In the genomic region with DNA sequence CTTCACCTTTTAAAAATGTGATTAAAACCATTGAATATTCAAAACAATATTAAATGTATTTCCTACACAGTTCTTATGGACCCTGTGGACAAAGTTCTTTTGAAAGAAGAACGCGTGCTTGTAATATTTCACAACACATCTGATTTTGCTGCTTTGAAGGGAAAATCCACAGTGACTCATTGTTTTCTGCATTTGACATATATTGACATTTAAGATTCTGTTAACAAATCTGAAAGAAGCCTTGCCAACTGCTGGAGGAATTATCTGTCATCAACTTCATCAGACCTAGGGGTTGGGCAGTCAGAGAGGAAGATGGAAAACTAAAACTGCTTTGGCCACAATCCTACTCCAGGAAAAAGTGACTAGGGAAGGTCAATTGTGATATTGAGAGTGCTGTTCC, we compare ENCODE assay signal across 25 cellular contexts. TPM values are rescaled to one million over a fixed set of nuclear protein-coding genes. Genes with fewer than 3 reads are reported as not detected.
"Had no signal": no experiment of that assay in that cellular context is flagged by ENCODE, and none has a peak within 500 bp of the region (broad histone marks: within the 10 kb centered on the region; RNA-seq: fewer than 3 reads in every experiment).

No MANE protein-coding gene starts in this region.

- H3K36me3 Mint-ChIP-seq: activated CD8-positive, alpha-beta memory T cell treated with anti-CD3 and anti-CD28 coated beads, Interleukin-2, amount 10 ng/mL, durations not matched to agents 7 days and 5 days; activated naive CD4-positive, alpha-beta T cell treated with anti-CD3 and anti-CD28 coated beads, Interleukin-2, amount 50 U/mL, for 24 hours had no signal

- H3K27ac ChIP-seq: cardiac muscle cell, SJSA1 had no signal

- H3K27me3 ChIP-seq: SJSA1 had no signal

- H3K4me3 ChIP-seq: cardiac muscle cell, SJSA1 had no signal

- H3K4me1 ChIP-seq: SJSA1 had no signal

- H3K4me3 Mint-ChIP-seq: activated CD4-positive, alpha-beta T cell treated with anti-CD3 and anti-CD28 coated beads, Interleukin-2, amount 10 ng/mL, durations not matched to agents 24 days and 14 days; activated CD8-positive, alpha-beta memory T cell treated with anti-CD3 and anti-CD28 coated beads, Interleukin-2, amount 10 ng/mL, durations not matched to agents 7 days and 5 days; activated naive CD4-positive, alpha-beta T cell treated with anti-CD3 and anti-CD28 coated beads, Interleukin-2, amount 50 U/mL, for 24 hours; activated T-cell treated with anti-CD3 and anti-CD28 coated beads, Interleukin-2, amount 50 U/mL, for 24 hours; activated T-helper 1 cell treated with anti-CD3 and anti-CD28 coated beads, Interleukin-12 subunit alpha, Interleukin-12 subunit beta, Interleukin-2, Interleukin-4 antibody, amounts not matched to agents 30 ng/mL and 10 ng/mL and 1 ng/mL, durations not matched to agents 14 hours and 24 hours and 36 hours; T-helper 1 cell treated with Interleukin-12 subunit alpha and Interleukin-12 subunit beta and Interleukin-4 antibody, amounts not matched to agents 30 μg/mL and 1 μg/mL, for 36 hours; WTC11 had no signal

- H3K27me3 Mint-ChIP-seq: activated CD4-positive, alpha-beta T cell treated with anti-CD3 and anti-CD28 coated beads, Interleukin-2, amount 10 ng/mL, durations not matched to agents 24 days and 14 days; activated CD8-positive, alpha-beta memory T cell treated with anti-CD3 and anti-CD28 coated beads, Interleukin-2, amount 10 ng/mL, durations not matched to agents 7 days and 5 days; activated T-cell treated with anti-CD3 and anti-CD28 coated beads, Interleukin-2, amount 50 U/mL, for 24 hours had no signal

- ATAC-seq: activated CD8-positive, alpha-beta memory T cell treated with anti-CD3 and anti-CD28 coated beads, Interleukin-2, amount 10 ng/mL, durations not matched to agents 7 days and 5 days; WTC11 had no signal

- H3K4me1 Mint-ChIP-seq: activated CD4-positive, alpha-beta T cell treated with anti-CD3 and anti-CD28 coated beads, Interleukin-2, amount 10 ng/mL, durations not matched to agents 24 days and 14 days; activated CD8-positive, alpha-beta memory T cell treated with anti-CD3 and anti-CD28 coated beads, Interleukin-2, amount 10 ng/mL, durations not matched to agents 7 days and 5 days; activated naive CD4-positive, alpha-beta T cell treated with anti-CD3 and anti-CD28 coated beads, Interleukin-2, amount 50 U/mL, for 24 hours; WTC11 had no signal

- H3K36me3 ChIP-seq: cardiac muscle cell, SJSA1 had no signal

- H3K9me3 ChIP-seq: SJSA1 had no signal

- H3K27ac Mint-ChIP-seq: activated CD4-positive, alpha-beta T cell treated with anti-CD3 and anti-CD28 coated beads, Interleukin-2, amount 10 ng/mL, durations not matched to agents 24 days and 14 days; activated CD8-positive, alpha-beta memory T cell treated with anti-CD3 and anti-CD28 coated beads, Interleukin-2, amount 10 ng/mL, durations not matched to agents 7 days and 5 days; activated naive CD4-positive, alpha-beta T cell treated with anti-CD3 and anti-CD28 coated beads, Interleukin-2, amount 50 U/mL, for 24 hours; activated T-cell treated with anti-CD3 and anti-CD28 coated beads, Interleukin-2, amount 50 U/mL, for 24 hours; activated T-helper 1 cell treated with anti-CD3 and anti-CD28 coated beads, Interleukin-12 subunit alpha, Interleukin-12 subunit beta, Interleukin-2, Interleukin-4 antibody, amounts not matched to agents 30 ng/mL and 10 ng/mL and 1 ng/mL, durations not matched to agents 14 hours and 24 hours and 36 hours; T-helper 1 cell treated with Interleukin-12 subunit alpha and Interleukin-12 subunit beta and Interleukin-4 antibody, amounts not matched to agents 30 μg/mL and 1 μg/mL, for 36 hours; WTC11 had no signal

- DNase-seq: activated CD4-positive, alpha-beta T cell treated with anti-CD3 and anti-CD28 coated beads for 1 hour; activated CD4-positive, alpha-beta T cell treated with anti-CD3 and anti-CD28 coated beads, Interleukin-2, amount 10 ng/mL, durations not matched to agents 24 days and 14 days; activated CD4-positive, alpha-beta T cell treated with anti-CD3 and anti-CD28 coated beads, Interleukin-2, amount 50 U/mL, for 48 hours; activated CD8-positive, alpha-beta memory T cell treated with anti-CD3 and anti-CD28 coated beads, Interleukin-2, amount 10 ng/mL, durations not matched to agents 7 days and 5 days; activated effector memory CD4-positive, alpha-beta T cell treated with Interleukin-2 at 50 U/mL for 16 hours; activated naive CD4-positive, alpha-beta T cell; activated T-cell treated with anti-CD3 and anti-CD28 coated beads, Interleukin-2, amount 50 U/mL, for 24 hours; aorta; Karpas-422; NCI-H1048; NCI-H2029; NCI-H2107; NCI-H2171 treated with DMSO at 0.1 percent for 48 hours; NCI-H345; NCI-H510A; NCI-H69; NK-92 treated with Interleukin-12 subunit alpha and Interleukin-12 subunit beta, amount 100 ng/mL, for 24 hours; OCI-M1; SHP77 had no signal

RNA-seq across cellular contexts. Expression of a gene that starts 56.9 kb away (rescaled TPM):
- total RNA-seq: activated CD4-positive, alpha-beta T cell treated with anti-CD3 and anti-CD28 coated beads, Interleukin-2, amount 10 ng/mL, durations not matched to agents 24 days and 14 days; activated CD8-positive, alpha-beta memory T cell treated with anti-CD3 and anti-CD28 coated beads, Interleukin-2, amount 10 ng/mL, durations not matched to agents 7 days and 5 days; activated T-helper 1 cell treated with anti-CD3 and anti-CD28 coated beads, Interleukin-12 subunit alpha, Interleukin-12 subunit beta, Interleukin-2, Interleukin-4 antibody, amounts not matched to agents 30 ng/mL and 10 ng/mL and 1 ng/mL, durations not matched to agents 14 hours and 24 hours and 36 hours had no signal
